ENCODE assay signal across 13 cellular contexts in the genomic region with DNA sequence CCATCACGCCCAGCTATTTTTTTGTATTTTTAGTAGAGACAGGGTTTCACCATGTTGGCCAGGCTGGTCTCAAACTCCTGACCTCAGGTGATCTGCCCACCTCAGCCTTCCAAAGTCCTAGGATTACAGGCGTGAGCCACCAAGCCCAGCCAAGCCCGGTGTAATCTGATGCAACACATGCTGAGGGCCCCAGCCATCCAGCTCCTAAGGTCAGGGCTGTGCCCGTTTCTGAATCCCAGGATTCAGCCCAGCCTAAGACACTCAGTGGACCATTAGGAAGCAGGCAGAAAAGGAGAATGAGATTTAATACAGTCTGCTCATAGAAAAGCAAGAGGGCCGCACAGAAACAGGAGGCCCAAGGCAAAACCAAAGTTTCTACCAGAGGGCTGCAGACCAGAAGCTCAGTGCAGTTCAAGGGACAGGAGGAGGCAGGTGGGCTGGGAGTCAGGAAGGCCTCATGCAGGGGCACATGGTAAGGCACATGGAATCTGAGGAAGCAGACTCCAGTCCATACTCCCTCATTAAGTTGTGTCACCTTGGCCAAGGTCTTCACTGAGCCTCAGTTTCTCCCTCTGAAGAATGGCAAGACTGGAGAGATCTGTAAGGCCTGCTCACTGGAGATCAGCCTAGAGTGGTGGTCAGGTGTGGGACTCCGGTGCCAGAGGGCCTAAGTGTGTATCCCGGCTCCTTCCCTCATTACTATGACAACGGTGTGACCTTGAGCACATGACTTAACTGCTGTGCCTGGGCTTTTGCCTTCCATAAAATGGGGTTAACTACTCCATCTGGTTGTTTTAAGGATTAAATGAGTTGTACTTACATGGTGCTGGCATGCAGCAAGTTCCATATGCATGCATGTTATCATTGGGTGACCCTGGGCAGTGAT. TPM values are rescaled to one million over a fixed set of nuclear protein-coding genes. Genes with fewer than 3 reads are reported as not detected.
A peak's percentile ranks its signal among the peaks of the same experiment; 100 is the strongest.
DNase-seq lines count a peak whose midpoint lies in the region; ATAC-seq, FAIRE-seq and TF ChIP-seq lines count a peak whose summit lies in the region.
"Had no signal": no experiment of that assay in that cellular context is flagged by ENCODE, and none has a peak within 500 bp of the region (broad histone marks: within the 10 kb centered on the region; RNA-seq: fewer than 3 reads in every experiment).

No MANE protein-coding gene starts in this region.

- no peak overlapping the region for H2AFZ ChIP-seq in H1 (ENCODE audit: low read length)

- H3K9ac ChIP-seq in H1 (replicated peaks in 1 of 4; ENCODE audit: extremely low read depth in 1 of 4, low read depth in 3 of 4, low read length in 3 of 4), result 0 out of 7 replicates have a peak overlapping the region, but pooled peaks of 1 of the 4 experiments have one; percentile 4
- H3K9ac ChIP-seq: BLaER1 had no signal

- no peaks in the 10 kb centered on the region for H3K9me3 Mint-ChIP-seq in CD4-positive, alpha-beta T cell
- H3K9me3 Mint-ChIP-seq in neural crest cell, result no peaks in the 10 kb centered on the region

- H3K36me3 Mint-ChIP-seq in CD4-positive, alpha-beta T cell (ENCODE audit: low read depth), result no peaks in the 10 kb centered on the region
- H3K36me3 Mint-ChIP-seq in neural crest cell (ENCODE audit: low read depth), result no peaks in the 10 kb centered on the region

- DNase-seq in CD4-positive, alpha-beta T cell, result no peak
- DNase-seq in RWPE2 (ENCODE audit: low spot score) (no peak), H1 (ENCODE audit: low read depth in 1 of 2, low spot score in 2 of 2) (no peak), neural crest cell (ENCODE audit: low read depth, low spot score) (no peak), RKO (ENCODE audit: low spot score) (no peak)
- DNase-seq in stimulated activated naive CD4-positive, alpha-beta T cell (lab: John Stamatoyannopoulos, UW), result no peak
- DNase-seq: NCI-H1436 treated with DMSO at 0.1 percent for 48 hours, NCI-H2081 treated with DMSO at 0.1 percent for 48 hours, NCI-H524 treated with DMSO at 0.1 percent for 48 hours, OCI-M1 had no signal

- peaks cover 2 to 7% of the 10 kb centered on the region in 2 experiments for H4K20me1 ChIP-seq in H1 (replicated peaks in 1 of 2; ENCODE audit: control insufficient read depth in 1 of 2, insufficient read depth in 2 of 2, low read length in 2 of 2)

- ATAC-seq in CD4-positive, alpha-beta T cell (ENCODE audit: poor library complexity), result no peak
- ATAC-seq in RWPE2 (ENCODE audit: low read depth) (no peak), HG03442 (IDR thresholded peaks at IDR 0.05; ENCODE audit: unreplicated experiment) (no peak)

- no peak overlapping the region for H3K27ac Mint-ChIP-seq in CD4-positive, alpha-beta T cell
- H3K27ac Mint-ChIP-seq in neural crest cell (ENCODE audit: unreplicated experiment), result peak overlapping the region; percentile 50

- H2BK20ac ChIP-seq in H1 (ENCODE audit: low read length), result peak overlapping the region; percentile 73; the same call in 1 of the 2 replicates

- FAIRE-seq in H1 (lab: Jason Lieb, UNC), result no peak

- H4K91ac ChIP-seq in H1 (replicated peaks; ENCODE audit: insufficient read length, low read length), result peak overlapping the region; percentile 61

- H4K5ac ChIP-seq in H1 (ENCODE audit: insufficient read length, low read depth, low read length), result no peak overlapping the region

- H3K23me2 ChIP-seq in H1 (ENCODE audit: low read depth, low read length), result peaks cover 16% of the 10 kb centered on the region

- H3K27me3 Mint-ChIP-seq in CD4-positive, alpha-beta T cell, result no peaks in the 10 kb centered on the region
- peaks cover 6% of the 10 kb centered on the region for H3K27me3 Mint-ChIP-seq in neural crest cell (ENCODE audit: low read depth)

- H3K4me1 ChIP-seq in RWPE2 (ENCODE audit: insufficient read depth, poor library complexity, severe bottlenecking) (peaks cover 22% of the 10 kb centered on the region), H1 (replicated peaks in 1 of 4; ENCODE audit: control insufficient read depth in 3 of 4, insufficient read depth in 4 of 4, low read length in 3 of 4) (peaks cover 5 to 33% (median 13%) of the 10 kb centered on the region in 4 experiments; a peak in 6 of 7 replicates)

- H3K79me1 ChIP-seq in H1 (ENCODE audit: low read depth, low read length), result no peaks in the 10 kb centered on the region

- H3K56ac ChIP-seq in H1 (replicated peaks; ENCODE audit: insufficient read length, low read depth, low read length), result no peak overlapping the region

- H3K9me3 ChIP-seq in CD4-positive, alpha-beta T cell (ENCODE audit: control insufficient read depth, low read length), result no peaks in the 10 kb centered on the region
- H3K9me3 ChIP-seq in RWPE2 (ENCODE audit: severe bottlenecking), result no peaks in the 10 kb centered on the region
- H3K9me3 ChIP-seq in H1 (ENCODE audit: insufficient read depth in 2 of 2, low read depth in 1 of 2, low read length in 1 of 2), result no peaks in the 10 kb centered on the region
- H3K9me3 ChIP-seq: BLaER1 had no signal

- H2AK5ac ChIP-seq in H1 (ENCODE audit: low read depth, low read length), result peak overlapping the region; percentile 97

- no peak overlapping the region for H3K4me2 ChIP-seq in H1 (ENCODE audit: insufficient read depth in 1 of 2, low read depth in 2 of 2, low read length in 2 of 2)
- H3K4me2 ChIP-seq: BLaER1 had no signal

- TF ChIP-seq EP300 in H1 (IDR thresholded peaks at IDR 0.05; ENCODE audit: borderline replicate concordance in 1 of 2, low read depth in 2 of 2, low read length in 2 of 2), result no peak

- H3K27me3 ChIP-seq in CD4-positive, alpha-beta T cell (ENCODE audit: control insufficient read depth, insufficient read depth, low read length), result no peaks in the 10 kb centered on the region
- H3K27me3 ChIP-seq in RWPE2 (ENCODE audit: insufficient read depth, poor library complexity, severe bottlenecking) (no peaks in the 10 kb centered on the region), H1 (replicated peaks in 1 of 4; ENCODE audit: control insufficient read depth in 3 of 4, extremely low read depth in 1 of 4, insufficient read depth in 3 of 4, low read length in 3 of 4) (peaks cover 0 to 18% (median 12%) of the 10 kb centered on the region in 4 experiments; a peak in 5 of 7 replicates)
- H3K27me3 ChIP-seq: BLaER1 had no signal

- no peak overlapping the region for H3K18ac ChIP-seq in H1 (ENCODE audit: extremely low read depth, low read length)

- H3K36me3 ChIP-seq in RWPE2 (ENCODE audit: low read depth) (peaks cover 9% of the 10 kb centered on the region), H1 (ENCODE audit: control insufficient read depth in 2 of 4, insufficient read depth in 4 of 4, low read length in 3 of 4) (no peaks in the 10 kb centered on the region)

- H3K4me1 Mint-ChIP-seq in CD4-positive, alpha-beta T cell (ENCODE audit: low read depth), result peaks cover 35% of the 10 kb centered on the region
- H3K4me1 Mint-ChIP-seq in neural crest cell, result peaks cover 45% of the 10 kb centered on the region

- H3K79me2 ChIP-seq in H1 (ENCODE audit: control insufficient read depth in 1 of 2, insufficient read depth in 2 of 2, low read length in 2 of 2), result no peaks in the 10 kb centered on the region

- H4K8ac ChIP-seq in H1 (ENCODE audit: extremely low read depth, insufficient read depth, low read length), result no peak overlapping the region

- H2BK12ac ChIP-seq in H1 (ENCODE audit: low read depth, low read length), result 0 out of 2 replicates have a peak overlapping the region, but pooled peaks have one; percentile 44

- H3K23ac ChIP-seq in H1 (ENCODE audit: insufficient read length), result no peak overlapping the region

- no peak overlapping the region for H3K4me3 ChIP-seq in RWPE2 (ENCODE audit: severe bottlenecking)
- H3K4me3 ChIP-seq in H1 (ENCODE audit: extremely low read depth in 1 of 4, insufficient read depth in 2 of 4, low read depth in 3 of 4, low read length in 4 of 4), result no peak overlapping the region
- H3K4me3 ChIP-seq: BLaER1 had no signal

- H3K4me3 Mint-ChIP-seq in CD4-positive, alpha-beta T cell, result peak overlapping the region; percentile 91
- H3K4me3 Mint-ChIP-seq in neural crest cell, result peak overlapping the region; percentile 69

- H2BK15ac ChIP-seq in H1 (ENCODE audit: low read length), result peak overlapping the region; percentile 99; the same call in 1 of the 2 replicates

- no peak for TF ChIP-seq CTCF in CD4-positive, alpha-beta T cell (IDR thresholded peaks at IDR 0.05)
- TF ChIP-seq CTCF in RWPE2 (IDR thresholded peaks at IDR 0.05; ENCODE audit: poor library complexity, severe bottlenecking) (no peak), H1 (IDR thresholded peaks at IDR 0.05; ENCODE audit: control extremely low read depth in 1 of 3, insufficient read depth in 1 of 3, low read depth in 1 of 3, low read length in 3 of 3) (no peak), neural crest cell (conservative IDR thresholded peaks at IDR 0.05) (no peak)

- H3K14ac ChIP-seq in H1 (ENCODE audit: insufficient read length), result no peak overlapping the region

- TF ChIP-seq RAD21 in H1 (IDR thresholded peaks at IDR 0.05 in 1 of 2, conservative IDR thresholded peaks at IDR 0.05 in 1 of 2; ENCODE audit: low read depth in 2 of 2, low read length in 2 of 2), result no peak

- CTCF ChIA-PET in CD4-positive, alpha-beta T cell (lab: Charles Lee), result interaction anchor here (0.9 kb wide), 1 partner anchor 13 kb away, joined by 3 read pairs; no protein-coding TSS in a partner anchor
- CTCF ChIA-PET in H1 (lab: Charles Lee; ENCODE audit: partially characterized antibody), result interaction anchor here (1.2 to 33.9 kb wide), 9 partner anchors 4 to 76 kb away, joined by 3 to 907 read pairs (median 72); a partner anchor contains a TSS

- H3K27ac ChIP-seq in CD4-positive, alpha-beta T cell (ENCODE audit: low read depth, low read length), result no peak overlapping the region
- peak overlapping the region; percentile 89 for H3K27ac ChIP-seq in RWPE2 (ENCODE audit: poor library complexity, severe bottlenecking)
- H3K27ac ChIP-seq in H1 (ENCODE audit: low read depth, low read length), result no peak overlapping the region
- H3K27ac ChIP-seq: BLaER1 had no signal

- H2BK120ac ChIP-seq in H1 (replicated peaks; ENCODE audit: low read depth, low read length), result no peak overlapping the region

- TF ChIP-seq POLR2A in H1 (IDR thresholded peaks at IDR 0.05; ENCODE audit: control extremely low read depth in 1 of 2, low read depth in 2 of 2, low read length in 2 of 2), result no peak

- 89% methylated on average over 8 of the region's 8 CpGs; no CpG with 5 or more reads in 1 of the 2 experiments for WGBS in H1 (ENCODE audit: extremely low coverage in 1 of 2, insufficient coverage in 1 of 2, insufficient read length in 1 of 2, insufficient replicate concordance in 2 of 2, low coverage in 1 of 2, low lambda C conversion rate in 2 of 2, missing lambda C conversion rate in 1 of 2), 2 experiments

- H2BK5ac ChIP-seq in H1 (ENCODE audit: low read depth, low read length), result 0 out of 2 replicates have a peak overlapping the region, but pooled peaks have one; percentile 35

- no peak overlapping the region for H3K4ac ChIP-seq in H1 (replicated peaks; ENCODE audit: insufficient read length, low read depth, low read length)

- intact Hi-C loops in CD4-positive, alpha-beta T cell (cut with DNase I, micrococcal nuclease), result loop anchor here in 1 of 2 experiments (5.0 kb wide), 1 partner anchor 119 kb away; no protein-coding TSS in a partner anchor

- POLR2A ChIA-PET in CD4-positive, alpha-beta T cell (lab: Charles Lee), result no interaction called here
- POLR2A ChIA-PET in H1 (lab: Charles Lee; ENCODE audit: partially characterized antibody), result interaction anchor here (0.5 to 1.7 kb wide), 7 partner anchors 8 to 139 kb away, joined by 3 to 7 read pairs (median 4); no protein-coding TSS in a partner anchor

RNA-seq across cellular contexts. Expression of a gene that starts 2.4 kb away (rescaled TPM):
- total RNA-seq in CD4-positive, alpha-beta T cell, result 10 to 100 TPM; 17.2 to 20.1 TPM
- total RNA-seq in H1 (2021; fragmentation: NEBNext Ultra II Directional; extraction: Animal tissue kit (Norgen Biotek cat#: 25700)), result 32.2 and 32.9 TPM in 2 replicates
- 37.6 and 51.2 TPM in 2 replicates for polyA plus RNA-seq in H1 (2011; rRNA removed)
- 30.7 TPM for polyA plus RNA-seq in H1 (2011; cell fraction: cytosol; rRNA removed)
- 105 TPM for polyA plus RNA-seq in H1 (2011; cell fraction: nucleus; rRNA removed)
- polyA plus RNA-seq in H1 (2012, experiment 1 of 2), result 19.9 to 42.2 TPM (median 37.8 TPM) in 4 replicates
- polyA plus RNA-seq in H1 (2012, experiment 2 of 2), result 40.9 TPM
- 29.2 TPM for polyA plus RNA-seq in H1 (2013, experiment 1 of 2)
- polyA plus RNA-seq in H1 (2013, experiment 2 of 2), result 29.2 TPM
- 40.1 and 41.1 TPM in 2 replicates for polyA minus RNA-seq in H1 (2011; rRNA and poly(A)+ RNA removed)
- polyA minus RNA-seq in H1 (2011; cell fraction: cytosol; rRNA and poly(A)+ RNA removed), result 45.4 TPM
- polyA minus RNA-seq in H1 (2011; cell fraction: nucleus; rRNA and poly(A)+ RNA removed), result 30.4 TPM
- total RNA-seq in neural crest cell, result 82.2 and 85.1 TPM in 2 replicates

RNA-seq across cellular contexts. Expression of a gene that starts 14.8 kb away (rescaled TPM):
- 1 to 10 TPM; 2.4 to 3.3 TPM for total RNA-seq in CD4-positive, alpha-beta T cell
- total RNA-seq in H1 (2021; fragmentation: NEBNext Ultra II Directional; extraction: Animal tissue kit (Norgen Biotek cat#: 25700)), result 18.5 and 21.9 TPM in 2 replicates
- polyA plus RNA-seq in H1 (2011; rRNA removed), result 23.2 and 23.9 TPM in 2 replicates
- polyA plus RNA-seq in H1 (2011; cell fraction: cytosol; rRNA removed), result 21.9 TPM
- 30.6 TPM for polyA plus RNA-seq in H1 (2011; cell fraction: nucleus; rRNA removed)
- polyA plus RNA-seq in H1 (2012, experiment 1 of 2), result 19.2 to 24.8 TPM (median 23.5 TPM) in 4 replicates
- 37.0 TPM for polyA plus RNA-seq in H1 (2012, experiment 2 of 2)
- polyA plus RNA-seq in H1 (2013, experiment 1 of 2), result 27.7 TPM
- polyA plus RNA-seq in H1 (2013, experiment 2 of 2), result 31.5 TPM
- 13.4 and 16.4 TPM in 2 replicates for polyA minus RNA-seq in H1 (2011; rRNA and poly(A)+ RNA removed)
- 10.6 TPM for polyA minus RNA-seq in H1 (2011; cell fraction: cytosol; rRNA and poly(A)+ RNA removed)
- 8.8 TPM for polyA minus RNA-seq in H1 (2011; cell fraction: nucleus; rRNA and poly(A)+ RNA removed)
- 26.4 and 28.5 TPM in 2 replicates for total RNA-seq in neural crest cell

RNA-seq across cellular contexts. Expression of a gene that starts 15.1 kb away (rescaled TPM):
- total RNA-seq in CD4-positive, alpha-beta T cell, result under 1 TPM; 0.33 to 0.39 TPM
- not detected in 2 replicates for total RNA-seq in H1 (2021; fragmentation: NEBNext Ultra II Directional; extraction: Animal tissue kit (Norgen Biotek cat#: 25700))
- polyA plus RNA-seq in H1 (2011; rRNA removed), result 0.03 TPM in 1 of 2 replicates, not detected in the other
- not detected for polyA plus RNA-seq in H1 (2011; cell fraction: cytosol; rRNA removed)
- 0.24 TPM for polyA plus RNA-seq in H1 (2011; cell fraction: nucleus; rRNA removed)
- polyA plus RNA-seq in H1 (2012, experiment 1 of 2), result 0.08 TPM in 1 of 4 replicates, not detected in the others
- not detected for polyA plus RNA-seq in H1 (2012, experiment 2 of 2)
- 0.06 TPM for polyA plus RNA-seq in H1 (2013, experiment 1 of 2)
- polyA plus RNA-seq in H1 (2013, experiment 2 of 2), result not detected
- polyA minus RNA-seq in H1 (2011; rRNA and poly(A)+ RNA removed), result not detected in 2 replicates
- not detected for polyA minus RNA-seq in H1 (2011; cell fraction: cytosol; rRNA and poly(A)+ RNA removed)
- not detected for polyA minus RNA-seq in H1 (2011; cell fraction: nucleus; rRNA and poly(A)+ RNA removed)
- total RNA-seq in neural crest cell, result not detected in 2 replicates
- total RNA-seq: H4 had no signal

RNA-seq across cellular contexts. Expression of a gene that starts 15.1 kb away (rescaled TPM):
- total RNA-seq in CD4-positive, alpha-beta T cell, result 1 to 10 TPM; 1.4 to 2.2 TPM
- 0.43 TPM in 1 of 2 replicates, not detected in the other for total RNA-seq in H1 (2021; fragmentation: NEBNext Ultra II Directional; extraction: Animal tissue kit (Norgen Biotek cat#: 25700))
- polyA plus RNA-seq in H1 (2011; rRNA removed), result 1.7 and 2.1 TPM in 2 replicates
- polyA plus RNA-seq in H1 (2011; cell fraction: cytosol; rRNA removed), result 1.9 TPM
- 10.2 TPM for polyA plus RNA-seq in H1 (2011; cell fraction: nucleus; rRNA removed)
- polyA plus RNA-seq in H1 (2012, experiment 1 of 2), result 0.26 to 1.0 TPM (median 0.74 TPM) in 4 replicates
- 0.13 TPM for polyA plus RNA-seq in H1 (2012, experiment 2 of 2)
- 0.53 TPM for polyA plus RNA-seq in H1 (2013, experiment 1 of 2)
- 0.26 TPM for polyA plus RNA-seq in H1 (2013, experiment 2 of 2)
- polyA minus RNA-seq in H1 (2011; rRNA and poly(A)+ RNA removed), result 0.07 and 1.6 TPM in 2 replicates
- not detected for polyA minus RNA-seq in H1 (2011; cell fraction: cytosol; rRNA and poly(A)+ RNA removed)
- polyA minus RNA-seq in H1 (2011; cell fraction: nucleus; rRNA and poly(A)+ RNA removed), result 0.30 TPM
- 1.3 and 3.4 TPM in 2 replicates for total RNA-seq in neural crest cell
- total RNA-seq: H4 had no signal

RNA-seq across cellular contexts. Expression of a gene that starts 29.9 kb away (rescaled TPM):
- total RNA-seq in CD4-positive, alpha-beta T cell, result under 1 TPM; 0.22 to 0.47 TPM
- 10.8 and 11.6 TPM in 2 replicates for total RNA-seq in H1 (2021; fragmentation: NEBNext Ultra II Directional; extraction: Animal tissue kit (Norgen Biotek cat#: 25700))
- polyA plus RNA-seq in H1 (2011; rRNA removed), result 13.8 and 18.7 TPM in 2 replicates
- 9.6 TPM for polyA plus RNA-seq in H1 (2011; cell fraction: cytosol; rRNA removed)
- 14.5 TPM for polyA plus RNA-seq in H1 (2011; cell fraction: nucleus; rRNA removed)
- 7.9 to 16.6 TPM (median 13.5 TPM) in 4 replicates for polyA plus RNA-seq in H1 (2012, experiment 1 of 2)
- 13.4 TPM for polyA plus RNA-seq in H1 (2012, experiment 2 of 2)
- 11.6 TPM for polyA plus RNA-seq in H1 (2013, experiment 1 of 2)
- 10.9 TPM for polyA plus RNA-seq in H1 (2013, experiment 2 of 2)
- polyA minus RNA-seq in H1 (2011; rRNA and poly(A)+ RNA removed), result 5.2 and 7.7 TPM in 2 replicates
- polyA minus RNA-seq in H1 (2011; cell fraction: cytosol; rRNA and poly(A)+ RNA removed), result 2.1 TPM
- polyA minus RNA-seq in H1 (2011; cell fraction: nucleus; rRNA and poly(A)+ RNA removed), result 5.4 TPM
- 5.6 and 6.6 TPM in 2 replicates for total RNA-seq in neural crest cell
